In the genomic region with DNA sequence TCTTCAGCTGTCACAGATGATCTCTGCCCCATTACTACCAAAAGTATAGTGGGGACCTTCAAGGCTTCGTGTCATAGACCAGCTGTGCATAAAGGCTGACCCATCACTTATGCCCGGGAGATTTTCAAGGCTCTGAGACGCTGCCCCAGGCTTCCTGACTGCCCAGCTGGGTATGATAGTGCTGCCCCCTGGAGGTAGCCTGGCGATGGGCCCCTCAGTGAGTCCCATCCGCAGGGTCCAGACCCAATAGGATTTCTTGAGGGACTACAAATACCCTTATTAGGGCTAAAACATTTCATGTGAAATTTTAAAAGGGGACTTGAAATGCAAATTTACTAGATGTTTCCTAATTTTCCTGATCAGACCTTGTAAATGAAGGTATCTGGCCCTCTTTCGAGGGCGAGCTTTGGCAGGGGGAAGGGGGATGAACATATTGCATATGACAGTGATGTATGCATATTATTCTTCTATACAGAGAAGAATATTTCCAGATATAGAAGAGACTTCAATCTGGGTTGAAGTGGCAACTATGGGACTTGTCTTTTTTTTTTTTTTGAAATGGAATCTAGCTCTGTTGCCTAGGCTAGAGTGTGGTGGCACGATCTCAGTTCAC, we compare ENCODE assay signal across 9 cellular contexts. TPM values are rescaled to one million over a fixed set of nuclear protein-coding genes. Genes with fewer than 3 reads are reported as not detected.
A peak's percentile ranks its signal among the peaks of the same experiment; 100 is the strongest.
DNase-seq lines count a peak whose midpoint lies in the region; ATAC-seq, FAIRE-seq and TF ChIP-seq lines count a peak whose summit lies in the region.
"Had no signal": no experiment of that assay in that cellular context is flagged by ENCODE, and none has a peak within 500 bp of the region (broad histone marks: within the 10 kb centered on the region; RNA-seq: fewer than 3 reads in every experiment).

No MANE protein-coding gene starts in this region.

- TF ChIP-seq CTCF in PC-9 (conservative IDR thresholded peaks at IDR 0.05), result peak; percentile 58; the same call in 1 of the 2 replicates

- no peaks in the 10 kb centered on the region for H4K20me1 ChIP-seq in PC-9 (ENCODE audit: insufficient read depth)

- H3F3A ChIP-seq in PC-9 (ENCODE audit: insufficient read depth, low read depth), result no peaks in the 10 kb centered on the region

- H3K9me2 ChIP-seq in PC-9 (ENCODE audit: insufficient read depth), result no peaks in the 10 kb centered on the region

- no peak overlapping the region for H3K4me3 ChIP-seq in PC-9

- intact Hi-C loops in PC-9 (cut with micrococcal nuclease; ENCODE audit: unreplicated experiment), result no loop called here

- no peaks in the 10 kb centered on the region for H3K9me3 ChIP-seq in PC-9 (ENCODE audit: insufficient read depth, low read depth)

- no peak for TF ChIP-seq POLR2A in GM12892 (IDR thresholded peaks at IDR 0.05; ENCODE audit: low read depth, low read length)

- ATAC-seq in GM21723 (IDR thresholded peaks at IDR 0.05; ENCODE audit: unreplicated experiment), result no peak

- no peaks in the 10 kb centered on the region for H3K4me1 ChIP-seq in PC-9 (replicated peaks; ENCODE audit: insufficient read depth)

- no TSS peak for BruUV-seq in PC-9 (replicated peaks; lab: Mats Ljungman, UMichigan)

- FAIRE-seq in GM12892 (lab: Jason Lieb, UNC), result peak; percentile 48
- FAIRE-seq in RCC 7860 (lab: Jason Lieb, UNC), result no peak
- FAIRE-seq: TTC549 had no signal

- DNase-seq in GM12892 (ENCODE audit: insufficient read length) (peak; percentile 58), PC-9 (no peak), islet precursor cell (peak; percentile 67), RCC 7860 (ENCODE audit: low spot score) (no peak), NCI-H146 treated with DMSO at 0.1 percent for 48 hours (lab: John Stamatoyannopoulos, UW; ENCODE audit: unreplicated experiment) (no peak)
- peak; percentile 89 for DNase-seq in activated effector memory CD4-positive, alpha-beta T cell treated with anti-CD3 and anti-CD28 coated beads, Interleukin-2, amount 50 U/mL, for 16 hours
- DNase-seq in stimulated activated CD8-positive, alpha-beta memory T cell treated with anti-CD3 and anti-CD28 coated beads, Interleukin-4, amount 100 ng/mL, for 48 hours, result peak; percentile 86

- POLR2A ChIA-PET in PC-9 (lab: Charles Lee; ENCODE audit: unreplicated experiment), result no interaction called here

- CTCF ChIA-PET in PC-9 (lab: Charles Lee), result interaction anchor here (0.6 kb wide), 1 partner anchor 55 kb away, joined by 4 read pairs; no protein-coding TSS in a partner anchor

- H3K4me2 ChIP-seq in PC-9, result no peak overlapping the region

- H3K36me3 ChIP-seq in PC-9 (ENCODE audit: low read depth), result no peaks in the 10 kb centered on the region

- H3K27ac ChIP-seq in PC-9, result no peak overlapping the region

- no peaks in the 10 kb centered on the region for H3K79me2 ChIP-seq in PC-9 (ENCODE audit: low read depth)

- H3K27me3 ChIP-seq in PC-9 (ENCODE audit: insufficient read depth, low read depth), result no peaks in the 10 kb centered on the region

- H2AFZ ChIP-seq in PC-9, result no peak overlapping the region

RNA-seq across cellular contexts. Expression of gene FCMR, which starts 11.7 kb away (rescaled TPM):
- 110 TPM for polyA plus RNA-seq in GM12892 (2012; ENCODE audit: missing spikeins)
- 0.63 and 1.2 TPM in 2 replicates for total RNA-seq in PC-9 (2021)

RNA-seq across cellular contexts. Expression of gene PIGR, which starts 12.8 kb away (rescaled TPM):
- 55.2 TPM for polyA plus RNA-seq in GM12892 (2012; ENCODE audit: missing spikeins)
- 0.10 TPM in 1 of 2 replicates, not detected in the other for total RNA-seq in PC-9 (2021)

RNA-seq across cellular contexts. Expression of gene IL24, which starts 36.2 kb away (rescaled TPM):
- 12.3 TPM for polyA plus RNA-seq in GM12892 (2012; ENCODE audit: missing spikeins)
- not detected in 2 replicates for total RNA-seq in PC-9 (2021)

RNA-seq across cellular contexts. Expression of gene FCAMR, which starts 36.8 kb away (rescaled TPM):
- not detected for polyA plus RNA-seq in GM12892 (2012; ENCODE audit: missing spikeins)
- total RNA-seq in PC-9 (2021), result not detected in 2 replicates

Comparison
In these comparisons a context has a peak if more than half of its experiments do, and no peak if none do; other contexts are left out.
1. DNase-seq: peak in GM12892 (single experiment), activated effector memory CD4-positive, alpha-beta T cell treated with anti-CD3 and anti-CD28 coated beads, Interleukin-2, amount 50 U/mL, for 16 hours (single experiment), islet precursor cell (single experiment) and stimulated activated CD8-positive, alpha-beta memory T cell treated with anti-CD3 and anti-CD28 coated beads, Interleukin-4, amount 100 ng/mL, for 48 hours (single experiment); none in PC-9 (0 of 2), RCC 7860 (single experiment) and NCI-H146 treated with DMSO at 0.1 percent for 48 hours (single experiment).